In the genomic region with DNA sequence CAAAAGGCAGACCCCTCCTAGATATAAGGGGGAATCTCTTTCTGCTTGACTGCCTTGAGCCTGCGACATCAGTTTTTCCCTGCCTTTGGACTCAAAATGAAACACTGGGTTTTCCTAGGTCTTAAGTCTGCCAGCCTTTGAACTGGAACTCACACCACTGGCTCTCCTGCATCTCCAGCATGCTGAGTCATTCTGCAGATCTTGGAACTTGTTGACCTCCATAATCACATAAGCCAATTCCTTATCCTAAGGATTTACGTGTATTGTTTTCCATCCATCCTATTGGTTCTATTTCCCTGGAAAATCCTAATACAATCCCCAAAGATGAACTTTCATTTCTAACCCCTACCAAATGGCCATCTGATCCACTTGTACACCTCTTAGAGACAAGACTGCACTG, we compare ENCODE assay signal across 18 cellular contexts.
"Had no signal": no experiment of that assay in that cellular context is flagged by ENCODE, and none has a peak within 500 bp of the region (broad histone marks: within the 10 kb centered on the region; RNA-seq: fewer than 3 reads in every experiment).

No MANE protein-coding gene starts in this region.

- H3K27me3 Mint-ChIP-seq: activated naive CD4-positive, alpha-beta T cell treated with anti-CD3 and anti-CD28 coated beads, Interleukin-2, amount 10 ng/mL, durations not matched to agents 7 days and 5 days had no signal

- H3K36me3 Mint-ChIP-seq: activated naive CD4-positive, alpha-beta T cell treated with anti-CD3 and anti-CD28 coated beads, Interleukin-2, amount 10 ng/mL, durations not matched to agents 7 days and 5 days had no signal

- H3K27ac Mint-ChIP-seq: activated naive CD4-positive, alpha-beta T cell treated with anti-CD3 and anti-CD28 coated beads, Interleukin-2, amount 10 ng/mL, durations not matched to agents 7 days and 5 days had no signal

- ATAC-seq: activated CD4-positive, CD25-positive, alpha-beta regulatory T cell treated with anti-CD3 and anti-CD28 coated beads, Interleukin-2, amount 50 U/mL, for 24 hours; activated T-cell treated with anti-CD3 and anti-CD28 coated beads, Interleukin-2, amount 50 U/mL, for 4 hours; esophagus mucosa; gastroesophageal sphincter; heart left ventricle; left lobe of liver; pancreas; sciatic nerve had no signal

- H3K4me3 Mint-ChIP-seq: activated naive CD4-positive, alpha-beta T cell treated with anti-CD3 and anti-CD28 coated beads, Interleukin-2, amount 10 ng/mL, durations not matched to agents 7 days and 5 days; activated T-cell treated with anti-CD3 and anti-CD28 coated beads, Interleukin-2, amount 50 U/mL, for 4 hours had no signal

- H3K9me3 Mint-ChIP-seq: activated naive CD4-positive, alpha-beta T cell treated with anti-CD3 and anti-CD28 coated beads, Interleukin-2, amount 10 ng/mL, durations not matched to agents 7 days and 5 days; activated T-cell treated with anti-CD3 and anti-CD28 coated beads, Interleukin-2, amount 50 U/mL, for 4 hours had no signal

- DNase-seq: activated CD4-positive, alpha-beta T cell treated with anti-CD3 and anti-CD28 coated beads, Interleukin-2, amount 50 U/mL, for 1 hour; activated CD8-positive, alpha-beta memory T cell treated with anti-CD3 and anti-CD28 coated beads, Interleukin-2, amount 50 U/mL, for 4 hours; activated naive CD4-positive, alpha-beta T cell treated with anti-CD3 and anti-CD28 coated beads, Interleukin-2, amount 10 ng/mL, durations not matched to agents 7 days and 5 days; activated T-cell treated with anti-CD3 and anti-CD28 coated beads, Interleukin-2, amount 50 U/mL, for 4 hours; cerebellar nuclear complex; effector CD4-positive, alpha-beta T cell; heart left ventricle; kidney; pancreas; stimulated activated CD4-positive, alpha-beta T cell treated with anti-CD3 and anti-CD28 coated beads, Interleukin-4, amount 100 ng/mL, for 1 hour; T-helper 9 cell; testis; upper lobe of left lung had no signal

- H3K27ac ChIP-seq: gastroesophageal sphincter, heart left ventricle, pancreas, testis, upper lobe of left lung had no signal
